Comparison of ENCODE assay signal across 1 cellular context in the genomic region with DNA sequence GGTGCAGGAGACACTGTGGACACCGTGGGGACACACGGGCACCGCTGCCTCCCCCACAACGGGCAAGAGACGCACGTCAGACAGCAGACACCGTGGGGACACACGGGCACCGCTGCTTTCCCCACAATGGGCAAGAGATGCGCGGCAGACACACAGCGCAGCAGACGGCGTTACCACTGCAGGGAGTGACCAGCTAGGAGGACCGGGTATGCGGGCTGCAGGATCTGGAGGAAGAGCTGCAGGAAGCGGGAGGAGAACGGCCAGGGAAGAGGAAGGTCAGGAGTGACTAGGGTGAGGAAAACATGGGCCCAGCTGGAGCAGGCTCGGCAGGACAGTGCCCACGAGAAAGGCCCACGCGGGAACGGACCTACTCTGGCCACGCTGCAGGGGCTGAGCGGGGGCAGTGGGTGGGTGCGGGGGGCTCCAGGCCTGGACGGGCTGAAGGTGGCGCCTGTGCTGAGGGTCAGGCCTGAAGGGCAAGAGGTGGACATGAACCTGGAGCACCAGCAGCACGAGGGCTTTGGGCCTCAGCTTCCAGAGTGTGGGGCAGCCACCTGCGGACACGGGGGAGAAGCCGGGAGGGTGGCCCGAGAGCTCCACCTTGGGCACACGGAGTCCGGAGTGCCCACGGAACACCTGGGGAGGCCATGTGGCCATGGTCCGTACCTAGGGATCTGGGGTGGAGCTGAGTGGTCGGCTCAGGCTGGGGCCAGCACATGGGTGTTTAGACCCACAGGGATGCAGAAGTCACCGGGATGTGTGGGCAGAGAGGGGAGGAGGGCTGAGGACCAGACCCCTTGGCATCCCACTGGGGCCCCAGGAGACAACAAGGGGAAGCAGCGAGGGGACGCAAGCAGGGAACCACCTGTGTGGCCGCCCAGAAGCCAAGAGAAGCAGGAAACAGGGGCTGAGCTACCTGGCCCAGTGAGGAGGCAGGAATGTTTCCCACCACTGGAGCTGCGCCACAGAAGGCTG.
TF ChIP-seq lines count a peak whose summit lies in the region.

No MANE protein-coding gene starts in this region.

TF ChIP-seq in IMR-90, 13 proteins besides CTCF, POLR2A, EP300 and RAD21:
- TF ChIP-seq CEBPB (IDR thresholded peaks at IDR 0.05; ENCODE audit: low read depth, low read length): no peak
- TF ChIP-seq, protein P1, sequence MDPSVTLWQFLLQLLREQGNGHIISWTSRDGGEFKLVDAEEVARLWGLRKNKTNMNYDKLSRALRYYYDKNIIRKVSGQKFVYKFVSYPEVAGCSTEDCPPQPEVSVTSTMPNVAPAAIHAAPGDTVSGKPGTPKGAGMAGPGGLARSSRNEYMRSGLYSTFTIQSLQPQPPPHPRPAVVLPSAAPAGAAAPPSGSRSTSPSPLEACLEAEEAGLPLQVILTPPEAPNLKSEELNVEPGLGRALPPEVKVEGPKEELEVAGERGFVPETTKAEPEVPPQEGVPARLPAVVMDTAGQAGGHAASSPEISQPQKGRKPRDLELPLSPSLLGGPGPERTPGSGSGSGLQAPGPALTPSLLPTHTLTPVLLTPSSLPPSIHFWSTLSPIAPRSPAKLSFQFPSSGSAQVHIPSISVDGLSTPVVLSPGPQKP (IDR thresholded peaks at IDR 0.05; ENCODE audit: borderline replicate concordance, low read depth, low read length): no peak
- TF ChIP-seq MAFK (IDR thresholded peaks at IDR 0.05; ENCODE audit: low read depth, low read length): no peak
- no peak for TF ChIP-seq MXI1 (IDR thresholded peaks at IDR 0.05; ENCODE audit: borderline replicate concordance, low read depth, low read length)
- no peak for TF ChIP-seq SMC3 (IDR thresholded peaks at IDR 0.05; ENCODE audit: low read depth, low read length)
- no peak for TF ChIP-seq MAZ (IDR thresholded peaks at IDR 0.05; ENCODE audit: borderline replicate concordance, low read depth, low read length)
- no peak for TF ChIP-seq FOS (IDR thresholded peaks at IDR 0.05; ENCODE audit: low read depth, low read length)
- no peak for TF ChIP-seq RFX5 (IDR thresholded peaks at IDR 0.05; ENCODE audit: low read depth, low read length)
- TF ChIP-seq NFE2L2 (IDR thresholded peaks at IDR 0.05; ENCODE audit: low read depth, low read length): no peak
- TF ChIP-seq CHD1 (IDR thresholded peaks at IDR 0.05; ENCODE audit: low read depth, low read length): no peak
- TF ChIP-seq, protein P2, sequence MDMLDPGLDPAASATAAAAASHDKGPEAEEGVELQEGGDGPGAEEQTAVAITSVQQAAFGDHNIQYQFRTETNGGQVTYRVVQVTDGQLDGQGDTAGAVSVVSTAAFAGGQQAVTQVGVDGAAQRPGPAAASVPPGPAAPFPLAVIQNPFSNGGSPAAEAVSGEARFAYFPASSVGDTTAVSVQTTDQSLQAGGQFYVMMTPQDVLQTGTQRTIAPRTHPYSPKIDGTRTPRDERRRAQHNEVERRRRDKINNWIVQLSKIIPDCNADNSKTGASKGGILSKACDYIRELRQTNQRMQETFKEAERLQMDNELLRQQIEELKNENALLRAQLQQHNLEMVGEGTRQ (IDR thresholded peaks at IDR 0.05; ENCODE audit: low read depth, low read length): no peak
- no peak for TF ChIP-seq RCOR1 (IDR thresholded peaks at IDR 0.05; ENCODE audit: insufficient replicate concordance, low read length)
